ENCODE assay signal across 18 cellular contexts in the genomic region with DNA sequence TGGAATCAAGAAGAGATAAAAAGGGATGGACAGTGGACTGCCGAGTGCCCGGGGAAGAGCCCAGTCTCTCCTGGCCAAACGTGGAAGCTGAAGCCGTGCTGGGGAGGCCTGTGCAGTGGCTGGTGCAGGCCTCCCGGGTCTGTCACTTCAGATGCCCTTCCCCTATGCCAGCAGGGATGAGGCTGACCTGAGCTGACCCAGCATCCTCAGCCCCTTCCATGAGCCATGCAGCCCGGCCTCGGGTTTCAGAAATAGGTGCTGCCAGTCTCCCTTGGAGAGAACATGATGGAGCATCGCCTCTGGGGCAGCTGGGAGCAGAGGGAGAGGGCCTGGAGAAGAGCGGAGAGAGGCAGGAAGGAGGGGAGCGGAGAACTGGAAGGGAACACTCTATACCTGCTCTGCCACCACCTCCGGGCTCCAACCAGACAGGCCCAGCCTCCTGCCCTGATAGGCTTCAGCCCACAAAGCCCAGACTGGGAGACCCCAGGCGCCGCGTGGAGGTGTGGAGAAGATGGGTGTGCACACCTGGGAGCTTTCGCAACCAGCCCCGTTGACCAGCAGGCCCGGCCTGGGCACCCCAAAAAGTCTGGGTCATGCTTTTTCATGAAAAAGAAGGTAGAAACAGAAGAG.
A peak's percentile ranks its signal among the peaks of the same experiment; 100 is the strongest.
DNase-seq lines count a peak whose midpoint lies in the region; ATAC-seq and TF ChIP-seq lines count a peak whose summit lies in the region.
"Had no signal": no experiment of that assay in that cellular context is flagged by ENCODE, and none has a peak within 500 bp of the region (broad histone marks: within the 10 kb centered on the region; RNA-seq: fewer than 3 reads in every experiment).

No MANE protein-coding gene starts in this region.

- no peaks in the 10 kb centered on the region for H3K36me3 ChIP-seq in tibial artery
- H3K36me3 ChIP-seq: MG63 had no signal

- H3K4me1 ChIP-seq in tibial artery, result no peaks in the 10 kb centered on the region

- ATAC-seq in WTC11 (no peak), omental fat pad (ENCODE audit: low FRiP score) (no peak), GM18519 (IDR thresholded peaks at IDR 0.05; ENCODE audit: low FRiP score, unreplicated experiment) (no peak)

- H3K27me3 Mint-ChIP-seq in CD14-positive monocyte (ENCODE audit: low read depth in 3 of 3) (peaks cover 2 to 6% (median 3%) of the 10 kb centered on the region in 3 donors), WTC11 (ENCODE audit: low read depth) (no peaks in the 10 kb centered on the region)

- CTCF ChIA-PET in WTC11 (lab: Charles Lee), result interaction anchor here (1.0 to 1.3 kb wide), 2 partner anchors 9 to 29 kb away, joined by 3 read pairs; no protein-coding TSS in a partner anchor

- H3K27me3 ChIP-seq in tibial artery, result peaks cover 0 to 31% of the 10 kb centered on the region in 2 donors

- H3K27ac ChIP-seq in tibial artery, result no peak overlapping the region

- H3K4me3 Mint-ChIP-seq in CD14-positive monocyte (no peak overlapping the region), WTC11 (no peak overlapping the region)

- DNase-seq in CD14-positive monocyte (ENCODE audit: low spot score) (peak; percentile 30), WTC11 (ENCODE audit: low spot score) (peak; percentile 8), omental fat pad (ENCODE audit: low spot score) (peak; percentile 18), tibial artery (peak; percentile 12 to 29), NCI-H69 (lab: John Stamatoyannopoulos, UW) (no peak), SW 1271 (lab: John Stamatoyannopoulos, UW) (no peak)
- DNase-seq: C1 segment of cervical spinal cord; DMS79; Kasumi-1; MG63; NCI-H1048; NCI-H1436 treated with DMSO at 0.1 percent for 48 hours; NCI-H2029 treated with DMSO at 0.1 percent for 48 hours; NCI-H446 treated with DMSO at 0.1 percent for 48 hours; NCI-H748 treated with DMSO at 0.1 percent for 48 hours; NK-92 treated with Interleukin-12 subunit alpha and Interleukin-12 subunit beta, amount 100 ng/mL, for 24 hours; SIG-M5 had no signal

- no peaks in the 10 kb centered on the region for H3K4me1 Mint-ChIP-seq in CD14-positive monocyte
- peaks cover 26% of the 10 kb centered on the region for H3K4me1 Mint-ChIP-seq in WTC11

- no peak for TF ChIP-seq CTCF in CD14-positive monocyte (IDR thresholded peaks at IDR 0.05)
- TF ChIP-seq CTCF in WTC11 (IDR thresholded peaks at IDR 0.05), result no peak
- no peak for TF ChIP-seq CTCF in omental fat pad (IDR thresholded peaks at IDR 0.05)
- TF ChIP-seq CTCF in tibial artery (IDR thresholded peaks at IDR 0.05), result no peak

- peaks cover 0 to 10% (median 7%) of the 10 kb centered on the region in 7 donors for H3K9me3 Mint-ChIP-seq in CD14-positive monocyte
- H3K9me3 Mint-ChIP-seq in WTC11, result peaks cover 18% of the 10 kb centered on the region

- peaks cover 0 to 19% (median 0%) of the 10 kb centered on the region in 3 donors for H3K9me3 ChIP-seq in tibial artery
- H3K9me3 ChIP-seq: MG63 had no signal

- no peak overlapping the region for H3K4me3 ChIP-seq in tibial artery
- H3K4me3 ChIP-seq: MG63 had no signal

- intact Hi-C loops in CD14-positive monocyte (cut with micrococcal nuclease) (no loop called here), tibial artery (cut with DNase I; ENCODE audit: low total_unique reads) (no loop called here)

- no peak overlapping the region for H3K27ac Mint-ChIP-seq in CD14-positive monocyte
- no peak overlapping the region for H3K27ac Mint-ChIP-seq in WTC11

- POLR2A ChIA-PET in WTC11 (lab: Charles Lee), result no interaction called here

- H3K36me3 Mint-ChIP-seq in CD14-positive monocyte (no peaks in the 10 kb centered on the region), WTC11 (peaks cover 2% of the 10 kb centered on the region; the same call in 1 of the 2 replicates)

TF ChIP-seq in WTC11, 78 proteins besides CTCF, POLR2A, EP300 and RAD21:
- TF ChIP-seq, protein P1, sequence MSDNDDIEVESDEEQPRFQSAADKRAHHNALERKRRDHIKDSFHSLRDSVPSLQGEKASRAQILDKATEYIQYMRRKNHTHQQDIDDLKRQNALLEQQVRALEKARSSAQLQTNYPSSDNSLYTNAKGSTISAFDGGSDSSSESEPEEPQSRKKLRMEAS (CRISPR knock-in tag; IDR thresholded peaks at IDR 0.05), result no peak
- TF ChIP-seq, protein P2, sequence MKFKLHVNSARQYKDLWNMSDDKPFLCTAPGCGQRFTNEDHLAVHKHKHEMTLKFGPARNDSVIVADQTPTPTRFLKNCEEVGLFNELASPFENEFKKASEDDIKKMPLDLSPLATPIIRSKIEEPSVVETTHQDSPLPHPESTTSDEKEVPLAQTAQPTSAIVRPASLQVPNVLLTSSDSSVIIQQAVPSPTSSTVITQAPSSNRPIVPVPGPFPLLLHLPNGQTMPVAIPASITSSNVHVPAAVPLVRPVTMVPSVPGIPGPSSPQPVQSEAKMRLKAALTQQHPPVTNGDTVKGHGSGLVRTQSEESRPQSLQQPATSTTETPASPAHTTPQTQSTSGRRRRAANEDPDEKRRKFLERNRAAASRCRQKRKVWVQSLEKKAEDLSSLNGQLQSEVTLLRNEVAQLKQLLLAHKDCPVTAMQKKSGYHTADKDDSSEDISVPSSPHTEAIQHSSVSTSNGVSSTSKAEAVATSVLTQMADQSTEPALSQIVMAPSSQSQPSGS (CRISPR knock-in tag; IDR thresholded peaks at IDR 0.05; ENCODE audit: borderline replicate concordance, low read depth), result no peak

Comparison
In these comparisons a context has a peak if more than half of its experiments do, and no peak if none do; other contexts are left out.
1. DNase-seq: peak in CD14-positive monocyte (single experiment), WTC11 (single experiment), omental fat pad (single experiment) and tibial artery (2 of 2); none in NCI-H69 (single experiment) and SW 1271 (0 of 2).